In genomic region chr5:66724740-66725139, GRCh38 we compare ENCODE assay signal across 1 cellular context.
TF ChIP-seq lines count a peak whose summit lies in the region.

No MANE protein-coding gene starts in this region.

TF ChIP-seq in liver, 16 proteins besides CTCF, POLR2A, EP300 and RAD21 (continued from another document):
- TF ChIP-seq REST (IDR thresholded peaks at IDR 0.05) (no peak), TAF1 (conservative IDR thresholded peaks at IDR 0.05) (no peak), GABPA (IDR thresholded peaks at IDR 0.05 in 1 of 2, conservative IDR thresholded peaks at IDR 0.05 in 1 of 2) (no peak), HNF4G (IDR thresholded peaks at IDR 0.05) (no peak), JUND (IDR thresholded peaks at IDR 0.05) (no peak), ZBTB33 (IDR thresholded peaks at IDR 0.05) (no peak), MAX (IDR thresholded peaks at IDR 0.05) (no peak), FOXA1 (IDR thresholded peaks at IDR 0.05) (no peak), NR2F2 (IDR thresholded peaks at IDR 0.05) (no peak), HNF4A (conservative IDR thresholded peaks at IDR 0.05) (no peak), EGR1 (IDR thresholded peaks at IDR 0.05; ENCODE audit: low read depth in 2 of 2) (no peak), SP1 (IDR thresholded peaks at IDR 0.05) (no peak), ATF3 (IDR thresholded peaks at IDR 0.05) (no peak), RXRA (IDR thresholded peaks at IDR 0.05) (no peak), YY1 (IDR thresholded peaks at IDR 0.05) (no peak)
